1 cellular context compared by ENCODE assay signal in the genomic region with DNA sequence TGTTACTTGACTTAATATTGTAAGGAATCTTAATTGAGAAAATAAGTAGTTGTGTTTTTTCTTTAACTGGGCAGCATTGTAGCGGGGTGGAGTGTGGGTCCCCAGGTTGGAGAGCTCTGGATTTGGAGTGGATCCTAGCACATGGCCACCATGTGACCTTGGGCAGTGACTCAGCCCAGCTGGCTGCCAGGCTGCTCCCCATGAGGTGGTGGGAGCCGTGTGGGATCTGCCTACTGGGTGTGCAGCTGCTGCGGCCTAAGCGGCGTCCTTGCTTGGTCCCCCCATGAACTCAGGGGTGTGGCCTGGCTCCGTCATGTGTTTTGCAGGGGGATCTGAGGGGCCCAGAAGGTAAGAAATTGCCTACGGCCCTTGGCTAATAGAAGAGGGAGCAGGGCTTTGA.
TF ChIP-seq lines count a peak whose summit lies in the region.

No MANE protein-coding gene starts in this region.

TF ChIP-seq in K562, 482 proteins besides CTCF, POLR2A, EP300 and RAD21 (continued from another document):
- TF ChIP-seq USF1 (CRISPR knock-in tag; IDR thresholded peaks at IDR 0.05) (peak; percentile 52), CREM (IDR thresholded peaks at IDR 0.05; ENCODE audit: low read depth) (no peak), RAD51 (IDR thresholded peaks at IDR 0.05; ENCODE audit: borderline replicate concordance, low read depth) (0 out of 2 replicates have a peak, but pooled peaks have one; percentile 19), TFAP4 (CRISPR knock-in tag; IDR thresholded peaks at IDR 0.05; ENCODE audit: borderline replicate concordance) (peak; percentile 69; the same call in 1 of the 2 replicates), ZNF695 (CRISPR knock-in tag; IDR thresholded peaks at IDR 0.05) (no peak)
- TF ChIP-seq, protein P1, sequence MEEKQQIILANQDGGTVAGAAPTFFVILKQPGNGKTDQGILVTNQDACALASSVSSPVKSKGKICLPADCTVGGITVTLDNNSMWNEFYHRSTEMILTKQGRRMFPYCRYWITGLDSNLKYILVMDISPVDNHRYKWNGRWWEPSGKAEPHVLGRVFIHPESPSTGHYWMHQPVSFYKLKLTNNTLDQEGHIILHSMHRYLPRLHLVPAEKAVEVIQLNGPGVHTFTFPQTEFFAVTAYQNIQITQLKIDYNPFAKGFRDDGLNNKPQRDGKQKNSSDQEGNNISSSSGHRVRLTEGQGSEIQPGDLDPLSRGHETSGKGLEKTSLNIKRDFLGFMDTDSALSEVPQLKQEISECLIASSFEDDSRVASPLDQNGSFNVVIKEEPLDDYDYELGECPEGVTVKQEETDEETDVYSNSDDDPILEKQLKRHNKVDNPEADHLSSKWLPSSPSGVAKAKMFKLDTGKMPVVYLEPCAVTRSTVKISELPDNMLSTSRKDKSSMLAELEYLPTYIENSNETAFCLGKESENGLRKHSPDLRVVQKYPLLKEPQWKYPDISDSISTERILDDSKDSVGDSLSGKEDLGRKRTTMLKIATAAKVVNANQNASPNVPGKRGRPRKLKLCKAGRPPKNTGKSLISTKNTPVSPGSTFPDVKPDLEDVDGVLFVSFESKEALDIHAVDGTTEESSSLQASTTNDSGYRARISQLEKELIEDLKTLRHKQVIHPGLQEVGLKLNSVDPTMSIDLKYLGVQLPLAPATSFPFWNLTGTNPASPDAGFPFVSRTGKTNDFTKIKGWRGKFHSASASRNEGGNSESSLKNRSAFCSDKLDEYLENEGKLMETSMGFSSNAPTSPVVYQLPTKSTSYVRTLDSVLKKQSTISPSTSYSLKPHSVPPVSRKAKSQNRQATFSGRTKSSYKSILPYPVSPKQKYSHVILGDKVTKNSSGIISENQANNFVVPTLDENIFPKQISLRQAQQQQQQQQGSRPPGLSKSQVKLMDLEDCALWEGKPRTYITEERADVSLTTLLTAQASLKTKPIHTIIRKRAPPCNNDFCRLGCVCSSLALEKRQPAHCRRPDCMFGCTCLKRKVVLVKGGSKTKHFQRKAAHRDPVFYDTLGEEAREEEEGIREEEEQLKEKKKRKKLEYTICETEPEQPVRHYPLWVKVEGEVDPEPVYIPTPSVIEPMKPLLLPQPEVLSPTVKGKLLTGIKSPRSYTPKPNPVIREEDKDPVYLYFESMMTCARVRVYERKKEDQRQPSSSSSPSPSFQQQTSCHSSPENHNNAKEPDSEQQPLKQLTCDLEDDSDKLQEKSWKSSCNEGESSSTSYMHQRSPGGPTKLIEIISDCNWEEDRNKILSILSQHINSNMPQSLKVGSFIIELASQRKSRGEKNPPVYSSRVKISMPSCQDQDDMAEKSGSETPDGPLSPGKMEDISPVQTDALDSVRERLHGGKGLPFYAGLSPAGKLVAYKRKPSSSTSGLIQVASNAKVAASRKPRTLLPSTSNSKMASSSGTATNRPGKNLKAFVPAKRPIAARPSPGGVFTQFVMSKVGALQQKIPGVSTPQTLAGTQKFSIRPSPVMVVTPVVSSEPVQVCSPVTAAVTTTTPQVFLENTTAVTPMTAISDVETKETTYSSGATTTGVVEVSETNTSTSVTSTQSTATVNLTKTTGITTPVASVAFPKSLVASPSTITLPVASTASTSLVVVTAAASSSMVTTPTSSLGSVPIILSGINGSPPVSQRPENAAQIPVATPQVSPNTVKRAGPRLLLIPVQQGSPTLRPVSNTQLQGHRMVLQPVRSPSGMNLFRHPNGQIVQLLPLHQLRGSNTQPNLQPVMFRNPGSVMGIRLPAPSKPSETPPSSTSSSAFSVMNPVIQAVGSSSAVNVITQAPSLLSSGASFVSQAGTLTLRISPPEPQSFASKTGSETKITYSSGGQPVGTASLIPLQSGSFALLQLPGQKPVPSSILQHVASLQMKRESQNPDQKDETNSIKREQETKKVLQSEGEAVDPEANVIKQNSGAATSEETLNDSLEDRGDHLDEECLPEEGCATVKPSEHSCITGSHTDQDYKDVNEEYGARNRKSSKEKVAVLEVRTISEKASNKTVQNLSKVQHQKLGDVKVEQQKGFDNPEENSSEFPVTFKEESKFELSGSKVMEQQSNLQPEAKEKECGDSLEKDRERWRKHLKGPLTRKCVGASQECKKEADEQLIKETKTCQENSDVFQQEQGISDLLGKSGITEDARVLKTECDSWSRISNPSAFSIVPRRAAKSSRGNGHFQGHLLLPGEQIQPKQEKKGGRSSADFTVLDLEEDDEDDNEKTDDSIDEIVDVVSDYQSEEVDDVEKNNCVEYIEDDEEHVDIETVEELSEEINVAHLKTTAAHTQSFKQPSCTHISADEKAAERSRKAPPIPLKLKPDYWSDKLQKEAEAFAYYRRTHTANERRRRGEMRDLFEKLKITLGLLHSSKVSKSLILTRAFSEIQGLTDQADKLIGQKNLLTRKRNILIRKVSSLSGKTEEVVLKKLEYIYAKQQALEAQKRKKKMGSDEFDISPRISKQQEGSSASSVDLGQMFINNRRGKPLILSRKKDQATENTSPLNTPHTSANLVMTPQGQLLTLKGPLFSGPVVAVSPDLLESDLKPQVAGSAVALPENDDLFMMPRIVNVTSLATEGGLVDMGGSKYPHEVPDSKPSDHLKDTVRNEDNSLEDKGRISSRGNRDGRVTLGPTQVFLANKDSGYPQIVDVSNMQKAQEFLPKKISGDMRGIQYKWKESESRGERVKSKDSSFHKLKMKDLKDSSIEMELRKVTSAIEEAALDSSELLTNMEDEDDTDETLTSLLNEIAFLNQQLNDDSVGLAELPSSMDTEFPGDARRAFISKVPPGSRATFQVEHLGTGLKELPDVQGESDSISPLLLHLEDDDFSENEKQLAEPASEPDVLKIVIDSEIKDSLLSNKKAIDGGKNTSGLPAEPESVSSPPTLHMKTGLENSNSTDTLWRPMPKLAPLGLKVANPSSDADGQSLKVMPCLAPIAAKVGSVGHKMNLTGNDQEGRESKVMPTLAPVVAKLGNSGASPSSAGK (IDR thresholded peaks at IDR 0.05) = peak; percentile 47
- TF ChIP-seq, protein P2, sequence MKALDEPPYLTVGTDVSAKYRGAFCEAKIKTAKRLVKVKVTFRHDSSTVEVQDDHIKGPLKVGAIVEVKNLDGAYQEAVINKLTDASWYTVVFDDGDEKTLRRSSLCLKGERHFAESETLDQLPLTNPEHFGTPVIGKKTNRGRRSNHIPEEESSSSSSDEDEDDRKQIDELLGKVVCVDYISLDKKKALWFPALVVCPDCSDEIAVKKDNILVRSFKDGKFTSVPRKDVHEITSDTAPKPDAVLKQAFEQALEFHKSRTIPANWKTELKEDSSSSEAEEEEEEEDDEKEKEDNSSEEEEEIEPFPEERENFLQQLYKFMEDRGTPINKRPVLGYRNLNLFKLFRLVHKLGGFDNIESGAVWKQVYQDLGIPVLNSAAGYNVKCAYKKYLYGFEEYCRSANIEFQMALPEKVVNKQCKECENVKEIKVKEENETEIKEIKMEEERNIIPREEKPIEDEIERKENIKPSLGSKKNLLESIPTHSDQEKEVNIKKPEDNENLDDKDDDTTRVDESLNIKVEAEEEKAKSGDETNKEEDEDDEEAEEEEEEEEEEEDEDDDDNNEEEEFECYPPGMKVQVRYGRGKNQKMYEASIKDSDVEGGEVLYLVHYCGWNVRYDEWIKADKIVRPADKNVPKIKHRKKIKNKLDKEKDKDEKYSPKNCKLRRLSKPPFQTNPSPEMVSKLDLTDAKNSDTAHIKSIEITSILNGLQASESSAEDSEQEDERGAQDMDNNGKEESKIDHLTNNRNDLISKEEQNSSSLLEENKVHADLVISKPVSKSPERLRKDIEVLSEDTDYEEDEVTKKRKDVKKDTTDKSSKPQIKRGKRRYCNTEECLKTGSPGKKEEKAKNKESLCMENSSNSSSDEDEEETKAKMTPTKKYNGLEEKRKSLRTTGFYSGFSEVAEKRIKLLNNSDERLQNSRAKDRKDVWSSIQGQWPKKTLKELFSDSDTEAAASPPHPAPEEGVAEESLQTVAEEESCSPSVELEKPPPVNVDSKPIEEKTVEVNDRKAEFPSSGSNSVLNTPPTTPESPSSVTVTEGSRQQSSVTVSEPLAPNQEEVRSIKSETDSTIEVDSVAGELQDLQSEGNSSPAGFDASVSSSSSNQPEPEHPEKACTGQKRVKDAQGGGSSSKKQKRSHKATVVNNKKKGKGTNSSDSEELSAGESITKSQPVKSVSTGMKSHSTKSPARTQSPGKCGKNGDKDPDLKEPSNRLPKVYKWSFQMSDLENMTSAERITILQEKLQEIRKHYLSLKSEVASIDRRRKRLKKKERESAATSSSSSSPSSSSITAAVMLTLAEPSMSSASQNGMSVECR (CRISPR knock-in tag; IDR thresholded peaks at IDR 0.05) = no peak
TF ChIP-seq in K562: peak in this region for 11.
